Comparison of ENCODE assay signal across 1 cellular context in the genomic region with DNA sequence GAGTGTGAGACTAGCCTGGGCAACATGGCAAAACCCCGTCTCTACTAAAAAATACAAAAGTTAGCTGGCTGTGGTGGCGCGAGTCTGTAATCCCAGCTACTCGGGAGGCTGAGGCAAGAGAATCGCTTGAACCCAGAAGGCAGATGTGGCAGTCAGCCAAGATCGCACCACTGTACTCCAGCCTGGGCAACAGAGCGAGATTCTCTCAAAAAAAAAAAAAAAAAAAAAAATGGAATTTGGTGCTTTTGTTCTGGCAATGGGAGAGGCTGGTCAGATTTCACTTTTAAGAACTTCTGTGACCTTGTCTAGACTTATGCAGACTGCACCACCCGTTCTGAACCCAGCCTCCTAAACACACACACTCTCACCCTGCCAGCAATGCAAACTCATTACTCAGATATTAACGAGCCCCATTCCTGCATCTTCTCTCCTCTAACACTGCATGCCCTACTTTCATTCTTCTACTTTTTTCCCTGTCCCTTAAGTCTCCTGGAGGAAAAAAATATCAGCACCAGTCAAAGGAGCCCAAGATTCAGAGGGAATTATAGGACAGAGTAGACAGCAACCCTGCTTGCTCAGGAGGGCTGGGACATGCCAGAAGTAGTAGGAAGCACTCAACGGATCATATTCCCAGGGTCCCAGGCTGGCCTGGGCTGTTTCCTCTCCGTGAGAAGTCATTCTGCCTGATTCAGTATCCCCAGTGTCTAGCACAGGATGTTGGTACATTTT.
TF ChIP-seq lines count a peak whose summit lies in the region.

No MANE protein-coding gene starts in this region.

TF ChIP-seq in endothelial cell of umbilical vein, 7 proteins besides CTCF, POLR2A, EP300 and RAD21:
- TF ChIP-seq POLR2AphosphoS5 (IDR thresholded peaks at IDR 0.05; ENCODE audit: insufficient read depth, low read depth, low read length) (no peak), FOS (IDR thresholded peaks at IDR 0.05; ENCODE audit: borderline replicate concordance, insufficient read depth, low read length) (no peak), JUN (IDR thresholded peaks at IDR 0.05; ENCODE audit: borderline replicate concordance, insufficient read depth, insufficient read length, low read depth) (no peak), MYC (IDR thresholded peaks at IDR 0.05; ENCODE audit: low read depth, low read length) (no peak), GATA2 (IDR thresholded peaks at IDR 0.05; ENCODE audit: insufficient read depth, insufficient read length, low read depth, low read length) (no peak), EZH2 (IDR thresholded peaks at IDR 0.05; ENCODE audit: borderline replicate concordance, low read depth, low read length, severe bottlenecking) (no peak)
- TF ChIP-seq, protein P1, sequence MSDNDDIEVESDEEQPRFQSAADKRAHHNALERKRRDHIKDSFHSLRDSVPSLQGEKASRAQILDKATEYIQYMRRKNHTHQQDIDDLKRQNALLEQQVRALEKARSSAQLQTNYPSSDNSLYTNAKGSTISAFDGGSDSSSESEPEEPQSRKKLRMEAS (IDR thresholded peaks at IDR 0.05; ENCODE audit: insufficient read depth, insufficient read length), result no peak
